Comparison of ENCODE assay signal across 8 cellular contexts in genomic region chr19:13794388-13794751, GRCh38. TPM values are rescaled to one million over a fixed set of nuclear protein-coding genes. Genes with fewer than 3 reads are reported as not detected.
A peak's percentile ranks its signal among the peaks of the same experiment; 100 is the strongest.
DNase-seq lines count a peak whose midpoint lies in the region; ATAC-seq and TF ChIP-seq lines count a peak whose summit lies in the region.

No MANE protein-coding gene starts in this region.

- intact Hi-C loops in activated T-helper 1 cell treated with anti-CD3 and anti-CD28 coated beads, Interleukin-12 subunit alpha, Interleukin-12 subunit beta, Interleukin-2, Interleukin-4 antibody, amounts not matched to agents 30 ng/mL and 10 ng/mL and 1 ng/mL, durations not matched to agents 14 hours and 24 hours and 36 hours (cut with micrococcal nuclease), result no loop called here

- peak overlapping the region; percentile 99 for H3K4me3 Mint-ChIP-seq in HFFc6
- peak overlapping the region; percentile 99 for H3K4me3 Mint-ChIP-seq in activated T-helper 1 cell treated with anti-CD3 and anti-CD28 coated beads, Interleukin-12 subunit alpha, Interleukin-12 subunit beta, Interleukin-2, Interleukin-4 antibody, amounts not matched to agents 30 ng/mL and 10 ng/mL and 1 ng/mL, durations not matched to agents 14 hours and 24 hours and 36 hours

- H3K27me3 ChIP-seq in right atrium auricular region, result no peaks in the 10 kb centered on the region

- peak overlapping the region; percentile 99 for H3K27ac Mint-ChIP-seq in HFFc6
- H3K27ac Mint-ChIP-seq in activated T-helper 1 cell treated with anti-CD3 and anti-CD28 coated beads, Interleukin-12 subunit alpha, Interleukin-12 subunit beta, Interleukin-2, Interleukin-4 antibody, amounts not matched to agents 30 ng/mL and 10 ng/mL and 1 ng/mL, durations not matched to agents 14 hours and 24 hours and 36 hours, result peak overlapping the region; percentile 93

- H3K4me1 Mint-ChIP-seq in HFFc6 (ENCODE audit: low read depth), result peaks cover 39% of the 10 kb centered on the region
- peaks cover 33% of the 10 kb centered on the region for H3K4me1 Mint-ChIP-seq in activated T-helper 1 cell treated with anti-CD3 and anti-CD28 coated beads, Interleukin-12 subunit alpha, Interleukin-12 subunit beta, Interleukin-2, Interleukin-4 antibody, amounts not matched to agents 30 ng/mL and 10 ng/mL and 1 ng/mL, durations not matched to agents 14 hours and 24 hours and 36 hours (ENCODE audit: low read depth)

- peaks cover 0 to 38% of the 10 kb centered on the region in 2 donors for H3K4me1 ChIP-seq in right atrium auricular region

- no peak for TF ChIP-seq CTCF in HFFc6 (IDR thresholded peaks at IDR 0.05)
- TF ChIP-seq CTCF in right atrium auricular region (IDR thresholded peaks at IDR 0.05), result no peak
- TF ChIP-seq CTCF in retinal pigment epithelial cell (conservative IDR thresholded peaks at IDR 0.05; ENCODE audit: low read depth, low read length), result no peak

- DNase-seq in AG08395 (ENCODE audit: low spot score) (peak; percentile 79), HFFc6 (peak; percentile 92), right atrium auricular region (ENCODE audit: low spot score) (peak; percentile 92), retinal pigment epithelial cell (ENCODE audit: low read depth) (peak; percentile 65), occipital lobe (lab: John Stamatoyannopoulos, UW) (no peak), NCI-H1436 (lab: John Stamatoyannopoulos, UW) (no peak)
- DNase-seq in activated T-helper 1 cell treated with anti-CD3 and anti-CD28 coated beads, Interleukin-12 subunit alpha, Interleukin-12 subunit beta, Interleukin-2, Interleukin-4 antibody, amounts not matched to agents 30 ng/mL and 10 ng/mL and 1 ng/mL, durations not matched to agents 14 hours and 24 hours and 36 hours (ENCODE audit: low spot score), result no peak

- ATAC-seq in GM18498 (IDR thresholded peaks at IDR 0.05; ENCODE audit: unreplicated experiment), result no peak

- no peaks in the 10 kb centered on the region for H3K36me3 ChIP-seq in right atrium auricular region

- peak overlapping the region; percentile 92 for H3K27ac ChIP-seq in right atrium auricular region

- H3K4me3 ChIP-seq in right atrium auricular region (peak overlapping the region; percentile 84 to 91), retinal pigment epithelial cell (ENCODE audit: low read length) (peak overlapping the region; percentile 89)

- H3K27me3 Mint-ChIP-seq in HFFc6 (ENCODE audit: insufficient read depth), result peaks cover 2% of the 10 kb centered on the region; the same call in 1 of the 2 replicates
- no peaks in the 10 kb centered on the region for H3K27me3 Mint-ChIP-seq in activated T-helper 1 cell treated with anti-CD3 and anti-CD28 coated beads, Interleukin-12 subunit alpha, Interleukin-12 subunit beta, Interleukin-2, Interleukin-4 antibody, amounts not matched to agents 30 ng/mL and 10 ng/mL and 1 ng/mL, durations not matched to agents 14 hours and 24 hours and 36 hours (ENCODE audit: insufficient read depth)

- no peaks in the 10 kb centered on the region for H3K9me3 Mint-ChIP-seq in HFFc6
- H3K9me3 Mint-ChIP-seq in activated T-helper 1 cell treated with anti-CD3 and anti-CD28 coated beads, Interleukin-12 subunit alpha, Interleukin-12 subunit beta, Interleukin-2, Interleukin-4 antibody, amounts not matched to agents 30 ng/mL and 10 ng/mL and 1 ng/mL, durations not matched to agents 14 hours and 24 hours and 36 hours, result no peaks in the 10 kb centered on the region

- H3K9me3 ChIP-seq in right atrium auricular region, result no peaks in the 10 kb centered on the region

- H3K36me3 Mint-ChIP-seq in HFFc6 (ENCODE audit: low read depth), result no peaks in the 10 kb centered on the region
- no peaks in the 10 kb centered on the region for H3K36me3 Mint-ChIP-seq in activated T-helper 1 cell treated with anti-CD3 and anti-CD28 coated beads, Interleukin-12 subunit alpha, Interleukin-12 subunit beta, Interleukin-2, Interleukin-4 antibody, amounts not matched to agents 30 ng/mL and 10 ng/mL and 1 ng/mL, durations not matched to agents 14 hours and 24 hours and 36 hours (ENCODE audit: low read depth)

RNA-seq across cellular contexts. Expression of gene ZSWIM4, which starts 0.9 kb away (rescaled TPM):
- 1 to 10 TPM; 5.0 to 6.0 (median 5.2) TPM for total RNA-seq in HFFc6 (2021; fragmentation: NEBNext Ultra II Directional; extraction: Animal tissue kit (Norgen Biotek cat#: 25700))
- 7.6 and 7.9 TPM in 2 replicates for total RNA-seq in activated T-helper 1 cell treated with anti-CD3 and anti-CD28 coated beads, Interleukin-12 subunit alpha, Interleukin-12 subunit beta, Interleukin-2, Interleukin-4 antibody, amounts not matched to agents 30 ng/mL and 10 ng/mL and 1 ng/mL, durations not matched to agents 14 hours and 24 hours and 36 hours
- total RNA-seq in right atrium auricular region (1 to 10 TPM; 5.7 to 9.8 TPM), occipital lobe (11.1 TPM)

RNA-seq across cellular contexts. Expression of gene C19orf53, which starts 20.1 kb away (rescaled TPM):
- 100 to 1,000 TPM; 123 to 204 (median 172) TPM for total RNA-seq in HFFc6 (2021; fragmentation: NEBNext Ultra II Directional; extraction: Animal tissue kit (Norgen Biotek cat#: 25700))
- total RNA-seq in activated T-helper 1 cell treated with anti-CD3 and anti-CD28 coated beads, Interleukin-12 subunit alpha, Interleukin-12 subunit beta, Interleukin-2, Interleukin-4 antibody, amounts not matched to agents 30 ng/mL and 10 ng/mL and 1 ng/mL, durations not matched to agents 14 hours and 24 hours and 36 hours, result 158 and 162 TPM in 2 replicates
- total RNA-seq in right atrium auricular region, result 100 to 1,000 TPM; 272 to 304 TPM
- total RNA-seq in occipital lobe, result 15.8 TPM

RNA-seq across cellular contexts. Expression of gene MRI1, which starts 30.0 kb away (rescaled TPM):
- 10 to 100 TPM; 31.3 to 34.7 (median 31.8) TPM for total RNA-seq in HFFc6 (2021; fragmentation: NEBNext Ultra II Directional; extraction: Animal tissue kit (Norgen Biotek cat#: 25700))
- 43.3 and 46.5 TPM in 2 replicates for total RNA-seq in activated T-helper 1 cell treated with anti-CD3 and anti-CD28 coated beads, Interleukin-12 subunit alpha, Interleukin-12 subunit beta, Interleukin-2, Interleukin-4 antibody, amounts not matched to agents 30 ng/mL and 10 ng/mL and 1 ng/mL, durations not matched to agents 14 hours and 24 hours and 36 hours
- total RNA-seq in right atrium auricular region (10 to 100 TPM; 18.2 to 19.4 TPM), occipital lobe (16.4 TPM)

Comparison
In these comparisons a context has a peak if more than half of its experiments do, and no peak if none do; other contexts are left out.
1. DNase-seq: peak in AG08395 (single experiment), HFFc6 (single experiment), right atrium auricular region (single experiment) and retinal pigment epithelial cell (single experiment); none in activated T-helper 1 cell treated with anti-CD3 and anti-CD28 coated beads, Interleukin-12 subunit alpha, Interleukin-12 subunit beta, Interleukin-2, Interleukin-4 antibody, amounts not matched to agents 30 ng/mL and 10 ng/mL and 1 ng/mL, durations not matched to agents 14 hours and 24 hours and 36 hours (single experiment), occipital lobe (single experiment) and NCI-H1436 (single experiment).